24 cellular contexts compared by ENCODE assay signal in genomic region chr20:7520361-7520760, GRCh38.
"Had no signal": no experiment of that assay in that cellular context is flagged by ENCODE, and none has a peak within 500 bp of the region (broad histone marks: within the 10 kb centered on the region; RNA-seq: fewer than 3 reads in every experiment).

No MANE protein-coding gene starts in this region.

- H3K36me3 ChIP-seq: MG63, Peyer's patch had no signal

- H3K4me3 Mint-ChIP-seq: activated CD8-positive, alpha-beta T cell treated with anti-CD3 and anti-CD28 coated beads for 36 hours; activated naive CD4-positive, alpha-beta T cell treated with anti-CD3 and anti-CD28 coated beads, Interleukin-2, amount 10 ng/mL, durations not matched to agents 7 days and 5 days; activated naive CD8-positive, alpha-beta T cell treated with anti-CD3 and anti-CD28 coated beads for 36 hours; activated T-cell treated with anti-CD3 and anti-CD28 coated beads, Interleukin-2, amount 50 U/mL, for 72 hours; central memory CD8-positive, alpha-beta T cell; T-helper 17 cell had no signal

- H3K27ac ChIP-seq: KMS-11, Peyer's patch, VCaP had no signal

- H3K27ac Mint-ChIP-seq: activated CD8-positive, alpha-beta T cell treated with anti-CD3 and anti-CD28 coated beads for 36 hours; activated naive CD4-positive, alpha-beta T cell treated with anti-CD3 and anti-CD28 coated beads, Interleukin-2, amount 10 ng/mL, durations not matched to agents 7 days and 5 days; activated naive CD8-positive, alpha-beta T cell treated with anti-CD3 and anti-CD28 coated beads for 36 hours; activated T-cell treated with anti-CD3 and anti-CD28 coated beads, Interleukin-2, amount 50 U/mL, for 72 hours; activated T-helper 2 cell treated with anti-CD3 and anti-CD28 coated beads, Interferon-gamma antibody, Interleukin-2, Interleukin-4, amounts not matched to agents 10 μg/mL and 5 μg/mL and 100 μg/mL, durations not matched to agents 14 hours and 24 hours and 36 hours; T-helper 17 cell had no signal

- H3K4me1 ChIP-seq: Peyer's patch had no signal

- ATAC-seq: activated CD8-positive, alpha-beta T cell treated with anti-CD3 and anti-CD28 coated beads for 36 hours; activated T-cell treated with anti-CD3 and anti-CD28 coated beads, Interleukin-2, amount 50 U/mL, for 72 hours; T-helper 17 cell had no signal

- H3K36me3 Mint-ChIP-seq: activated naive CD4-positive, alpha-beta T cell treated with anti-CD3 and anti-CD28 coated beads, Interleukin-2, amount 10 ng/mL, durations not matched to agents 7 days and 5 days; activated naive CD8-positive, alpha-beta T cell treated with anti-CD3 and anti-CD28 coated beads for 36 hours had no signal

- H3K27me3 ChIP-seq: MG63, Peyer's patch had no signal

- H3K9me3 Mint-ChIP-seq: activated CD8-positive, alpha-beta T cell treated with anti-CD3 and anti-CD28 coated beads for 36 hours; activated naive CD4-positive, alpha-beta T cell treated with anti-CD3 and anti-CD28 coated beads, Interleukin-2, amount 10 ng/mL, durations not matched to agents 7 days and 5 days had no signal

- H3K4me1 Mint-ChIP-seq: activated naive CD4-positive, alpha-beta T cell treated with anti-CD3 and anti-CD28 coated beads, Interleukin-2, amount 10 ng/mL, durations not matched to agents 7 days and 5 days; activated naive CD8-positive, alpha-beta T cell treated with anti-CD3 and anti-CD28 coated beads for 36 hours; central memory CD8-positive, alpha-beta T cell; T-helper 17 cell had no signal

- H3K9me3 ChIP-seq: MG63, Peyer's patch had no signal

- H3K27me3 Mint-ChIP-seq: activated CD8-positive, alpha-beta T cell treated with anti-CD3 and anti-CD28 coated beads for 36 hours; activated naive CD4-positive, alpha-beta T cell treated with anti-CD3 and anti-CD28 coated beads, Interleukin-2, amount 10 ng/mL, durations not matched to agents 7 days and 5 days; activated naive CD8-positive, alpha-beta T cell treated with anti-CD3 and anti-CD28 coated beads for 36 hours; central memory CD8-positive, alpha-beta T cell; T-helper 17 cell had no signal

- DNase-seq: activated CD4-positive, alpha-beta T cell treated with anti-CD3 and anti-CD28 coated beads, Interleukin-2, amount 50 U/mL, for 1 hour; activated CD4-positive, CD25-positive, alpha-beta regulatory T cell; activated CD8-positive, alpha-beta memory T cell treated with anti-CD3 and anti-CD28 coated beads, Interleukin-2, amount 50 U/mL, for 4 hours; activated CD8-positive, alpha-beta T cell treated with anti-CD3 and anti-CD28 coated beads for 36 hours; activated gamma-delta T cell treated with Interleukin-2 at 50 U/mL for 16 hours; activated naive CD4-positive, alpha-beta T cell treated with anti-CD3 and anti-CD28 coated beads, Interleukin-2, amount 10 ng/mL, durations not matched to agents 7 days and 5 days; activated naive CD8-positive, alpha-beta T cell treated with anti-CD3 and anti-CD28 coated beads for 36 hours; activated T-cell treated with anti-CD3 and anti-CD28 coated beads, Interleukin-2, amount 50 U/mL, for 72 hours; aorta; MG63; MV-4-11; NCI-H1105; NCI-H1436; NCI-H1694 treated with DMSO at 0.1 percent for 48 hours; NCI-H2029 treated with DMSO at 0.1 percent for 48 hours; NCI-H524; Peyer's patch; SIG-M5; T-helper 17 cell; T-helper 9 cell had no signal

- H3K4me3 ChIP-seq: MG63, Peyer's patch had no signal
